Comparison of ENCODE assay signal across 8 cellular contexts in the genomic region with DNA sequence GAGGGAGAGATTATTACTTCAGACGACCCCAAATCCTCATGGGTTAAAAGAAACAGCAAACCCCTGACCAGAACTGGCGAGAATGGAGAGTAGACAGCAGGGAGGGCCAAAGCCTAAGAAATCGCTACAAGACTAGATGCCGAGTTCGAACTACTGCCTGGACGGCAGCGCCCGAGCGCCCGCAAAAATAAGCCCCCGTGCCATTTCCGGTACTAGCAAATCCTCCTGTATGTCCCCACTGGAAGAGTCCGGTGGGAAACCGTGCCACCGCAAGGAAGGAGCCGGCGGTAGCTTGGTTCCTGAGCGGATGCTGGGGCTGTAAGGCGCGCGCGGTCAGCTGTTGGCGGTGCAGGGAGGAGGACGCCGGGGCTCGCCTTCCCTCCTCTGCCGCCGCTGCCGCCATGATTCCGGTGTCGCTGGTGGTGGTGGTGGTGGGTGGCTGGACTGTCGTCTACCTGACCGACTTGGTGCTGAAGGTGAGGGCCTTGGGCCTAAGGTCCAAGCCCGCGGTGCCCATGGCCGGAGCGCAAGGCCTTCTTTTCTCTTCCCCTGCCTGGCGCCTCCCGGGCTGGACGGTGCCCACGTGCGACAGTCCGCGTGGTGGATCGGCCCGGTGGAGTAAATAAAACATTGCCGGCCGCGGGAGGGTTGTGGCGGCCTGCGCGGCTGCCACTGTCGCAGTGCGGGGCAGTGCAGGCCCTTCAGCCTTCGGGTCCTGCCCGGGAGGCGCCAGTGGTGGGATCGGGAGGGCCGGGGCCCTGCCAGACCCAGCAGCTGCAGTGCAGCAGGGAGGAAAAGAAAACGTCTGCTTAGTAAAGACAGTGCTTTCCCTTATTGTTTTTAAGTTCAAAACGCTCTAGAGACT. TPM values are rescaled to one million over a fixed set of nuclear protein-coding genes. Genes with fewer than 3 reads are reported as not detected.
A peak's percentile ranks its signal among the peaks of the same experiment; 100 is the strongest.
DNase-seq lines count a peak whose midpoint lies in the region; ATAC-seq and TF ChIP-seq lines count a peak whose summit lies in the region.

Gene MBTPS2 (plus strand): TSS at position 284 of the 865 bp plus-strand sequence. CDS start 118 bp downstream, at position 402.

- peak within 1 kb of the TSS; percentile 88 to 89 for H3K4me3 Mint-ChIP-seq in stimulated activated naive CD8-positive, alpha-beta T cell treated with anti-CD3 and anti-CD28 coated beads, Interleukin-15, amount 100 ng/mL, for 72 hours

- H3K9me3 Mint-ChIP-seq in stimulated activated naive CD8-positive, alpha-beta T cell treated with anti-CD3 and anti-CD28 coated beads, Interleukin-15, amount 100 ng/mL, for 72 hours, result no peaks in the 10 kb centered on the region

- H3F3A ChIP-seq in neural cell (ENCODE audit: insufficient read depth, low read length, poor library complexity, severe bottlenecking), result no peaks in the 10 kb centered on the region

- H3K36me3 ChIP-seq in ES-I3 (ENCODE audit: insufficient read depth, low read length) (0 out of 2 replicates have a peak, but pooled peaks cover 10% of the 10 kb centered on the region), H7 (replicated peaks; ENCODE audit: control insufficient read depth, insufficient read depth, low read length) (no peaks in the 10 kb centered on the region), neural cell (ENCODE audit: insufficient read depth, low read length) (no peaks in the 10 kb centered on the region)

- H3K4me2 ChIP-seq in neural cell (ENCODE audit: low read length), result peak within 1 kb of the TSS; percentile 70

- no peaks in the 10 kb centered on the region for H4K20me1 ChIP-seq in neural cell (ENCODE audit: insufficient read depth)

- TF ChIP-seq POLR2A in Raji (IDR thresholded peaks at IDR 0.05; ENCODE audit: insufficient read depth, low read depth, low read length), result peak; percentile 73

- no peak for TF ChIP-seq EP300 in neural cell (conservative IDR thresholded peaks at IDR 0.05; ENCODE audit: poor library complexity, severe bottlenecking)

- DNase-seq in H7 (peak; percentile 57), M059J (ENCODE audit: low read depth) (peak; percentile 85), fibroblast of villous mesenchyme (ENCODE audit: low read depth) (peak; percentile 92)
- DNase-seq in activated effector memory CD4-positive, alpha-beta T cell treated with Interleukin-2 at 50 U/mL for 16 hours, result peak; percentile 74
- DNase-seq in stimulated activated naive CD8-positive, alpha-beta T cell treated with anti-CD3 and anti-CD28 coated beads, Interleukin-15, amount 100 ng/mL, for 72 hours, result peak; percentile 81 to 87

- TF ChIP-seq CTCF in fibroblast of villous mesenchyme (IDR thresholded peaks at IDR 0.05; ENCODE audit: insufficient read depth, low read depth, low read length), result peak; percentile 23
- peak; percentile 41 for TF ChIP-seq CTCF in neural cell (IDR thresholded peaks at IDR 0.05; ENCODE audit: poor library complexity, severe bottlenecking)

- H3K27me3 ChIP-seq in H7 (ENCODE audit: control insufficient read depth, insufficient read depth, low read length), result no peaks in the 10 kb centered on the region
- no peaks in the 10 kb centered on the region for H3K27me3 ChIP-seq in neural cell (ENCODE audit: insufficient read depth, low read depth, low read length)

- H2AFZ ChIP-seq in neural cell (ENCODE audit: low read depth, low read length), result peak within 1 kb of the TSS; percentile 65

- H3K27ac Mint-ChIP-seq in stimulated activated naive CD8-positive, alpha-beta T cell treated with anti-CD3 and anti-CD28 coated beads, Interleukin-15, amount 100 ng/mL, for 72 hours, result peak within 1 kb of the TSS; percentile 97 to 98

- peaks cover 11% of the 10 kb centered on the region; the same call in 1 of the 2 replicates for H3K4me1 ChIP-seq in ES-I3 (ENCODE audit: insufficient read depth, low read length)

- peak; percentile 61 for TF ChIP-seq RAD21 in neural cell (conservative IDR thresholded peaks at IDR 0.05)

- H3K9ac ChIP-seq in ES-I3 (ENCODE audit: low read depth, low read length), result peak within 1 kb of the TSS; percentile 98
- peak within 1 kb of the TSS; percentile 84 for H3K9ac ChIP-seq in neural cell (ENCODE audit: low read length)

- no peaks in the 10 kb centered on the region for H3K9me3 ChIP-seq in ES-I3 (ENCODE audit: control insufficient read depth, insufficient read depth, low read length)
- H3K9me3 ChIP-seq in neural cell (ENCODE audit: low read length), result no peaks in the 10 kb centered on the region

- peaks cover 6% of the 10 kb centered on the region for H3K79me2 ChIP-seq in neural cell (replicated peaks; ENCODE audit: insufficient read depth, low read length)

- ATAC-seq in stimulated activated naive CD8-positive, alpha-beta T cell treated with anti-CD3 and anti-CD28 coated beads, Interleukin-15, amount 100 ng/mL, for 72 hours, result peak; percentile 94

- H3K27me3 Mint-ChIP-seq in stimulated activated naive CD8-positive, alpha-beta T cell treated with anti-CD3 and anti-CD28 coated beads, Interleukin-15, amount 100 ng/mL, for 72 hours, result no peaks in the 10 kb centered on the region

- H3K4me3 ChIP-seq in H7 (ENCODE audit: insufficient read depth, low read depth, low read length), result peak within 1 kb of the TSS; percentile 80
- peak within 1 kb of the TSS; percentile 72 for H3K4me3 ChIP-seq in fibroblast of villous mesenchyme (ENCODE audit: low read depth, low read length)
- H3K4me3 ChIP-seq in neural cell (ENCODE audit: low read length), result peak within 1 kb of the TSS; percentile 83

- peak within 1 kb of the TSS; percentile 71 for H3K27ac ChIP-seq in neural cell (ENCODE audit: low read length)

- H3K4me1 Mint-ChIP-seq in stimulated activated naive CD8-positive, alpha-beta T cell treated with anti-CD3 and anti-CD28 coated beads, Interleukin-15, amount 100 ng/mL, for 72 hours, result no peaks in the 10 kb centered on the region

- H3K9me2 ChIP-seq in neural cell (ENCODE audit: insufficient read depth, low read length), result no peaks in the 10 kb centered on the region

TF ChIP-seq in neural cell, 6 proteins besides CTCF, POLR2A, EP300 and RAD21:
- TF ChIP-seq EZH2 (IDR thresholded peaks at IDR 0.05; ENCODE audit: borderline replicate concordance, insufficient read depth, low read length, poor library complexity, severe bottlenecking) (no peak), SMC3 (conservative IDR thresholded peaks at IDR 0.05; ENCODE audit: poor library complexity) (peak; percentile 58), TAF1 (IDR thresholded peaks at IDR 0.05; ENCODE audit: low read depth) (peak; percentile 100), MXI1 (conservative IDR thresholded peaks at IDR 0.05; ENCODE audit: poor library complexity, severe bottlenecking) (peak; percentile 82), POLR2AphosphoS5 (IDR thresholded peaks at IDR 0.05) (peak; percentile 91)
- TF ChIP-seq, protein P1, sequence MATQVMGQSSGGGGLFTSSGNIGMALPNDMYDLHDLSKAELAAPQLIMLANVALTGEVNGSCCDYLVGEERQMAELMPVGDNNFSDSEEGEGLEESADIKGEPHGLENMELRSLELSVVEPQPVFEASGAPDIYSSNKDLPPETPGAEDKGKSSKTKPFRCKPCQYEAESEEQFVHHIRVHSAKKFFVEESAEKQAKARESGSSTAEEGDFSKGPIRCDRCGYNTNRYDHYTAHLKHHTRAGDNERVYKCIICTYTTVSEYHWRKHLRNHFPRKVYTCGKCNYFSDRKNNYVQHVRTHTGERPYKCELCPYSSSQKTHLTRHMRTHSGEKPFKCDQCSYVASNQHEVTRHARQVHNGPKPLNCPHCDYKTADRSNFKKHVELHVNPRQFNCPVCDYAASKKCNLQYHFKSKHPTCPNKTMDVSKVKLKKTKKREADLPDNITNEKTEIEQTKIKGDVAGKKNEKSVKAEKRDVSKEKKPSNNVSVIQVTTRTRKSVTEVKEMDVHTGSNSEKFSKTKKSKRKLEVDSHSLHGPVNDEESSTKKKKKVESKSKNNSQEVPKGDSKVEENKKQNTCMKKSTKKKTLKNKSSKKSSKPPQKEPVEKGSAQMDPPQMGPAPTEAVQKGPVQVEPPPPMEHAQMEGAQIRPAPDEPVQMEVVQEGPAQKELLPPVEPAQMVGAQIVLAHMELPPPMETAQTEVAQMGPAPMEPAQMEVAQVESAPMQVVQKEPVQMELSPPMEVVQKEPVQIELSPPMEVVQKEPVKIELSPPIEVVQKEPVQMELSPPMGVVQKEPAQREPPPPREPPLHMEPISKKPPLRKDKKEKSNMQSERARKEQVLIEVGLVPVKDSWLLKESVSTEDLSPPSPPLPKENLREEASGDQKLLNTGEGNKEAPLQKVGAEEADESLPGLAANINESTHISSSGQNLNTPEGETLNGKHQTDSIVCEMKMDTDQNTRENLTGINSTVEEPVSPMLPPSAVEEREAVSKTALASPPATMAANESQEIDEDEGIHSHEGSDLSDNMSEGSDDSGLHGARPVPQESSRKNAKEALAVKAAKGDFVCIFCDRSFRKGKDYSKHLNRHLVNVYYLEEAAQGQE (IDR thresholded peaks at IDR 0.05; ENCODE audit: borderline replicate concordance), result peak; percentile 94

RNA-seq across cellular contexts. Expression of gene MBTPS2, which starts in this region (rescaled TPM):
- 3.6 and 3.8 TPM in 2 replicates for total RNA-seq in H7 (2014; rRNA removed; shearing (Covaris generic))
- total RNA-seq in M059J (2014; rRNA removed; shearing (Covaris generic)), result 9.0 and 15.5 TPM in 2 replicates
- 9.7 and 11.2 TPM in 2 replicates for total RNA-seq in fibroblast of villous mesenchyme
- polyA plus RNA-seq in neural cell, result 11.1 and 11.5 TPM in 2 replicates
- polyA minus RNA-seq in neural cell, result 16.3 and 22.0 TPM in 2 replicates

Comparison
In these comparisons a context has a peak if more than half of its experiments do, and no peak if none do; other contexts are left out.
1. Peak in every context shown above with its lines: DNase-seq, ATAC-seq, H3K4me3 ChIP-seq and H3K27ac ChIP-seq.